Comparison of ENCODE assay signal across 12 cellular contexts in genomic region chr5:88888291-88888690, GRCh38. TPM values are rescaled to one million over a fixed set of nuclear protein-coding genes. Genes with fewer than 3 reads are reported as not detected.
DNase-seq lines count a peak whose midpoint lies in the region; ATAC-seq and TF ChIP-seq lines count a peak whose summit lies in the region.
"Had no signal": no experiment of that assay in that cellular context is flagged by ENCODE, and none has a peak within 500 bp of the region (broad histone marks: within the 10 kb centered on the region; RNA-seq: fewer than 3 reads in every experiment).

No MANE protein-coding gene starts in this region.

- no peak overlapping the region for H3K27ac Mint-ChIP-seq in neural progenitor cell
- H3K27ac Mint-ChIP-seq in activated naive CD4-positive, alpha-beta T cell treated with anti-CD3 and anti-CD28 coated beads for 36 hours, result no peak overlapping the region

- H3K4me2 ChIP-seq in SK-N-SH (no peak overlapping the region), neural progenitor cell (no peak overlapping the region)

- H3K4me1 ChIP-seq in SK-N-SH (ENCODE audit: control insufficient read depth in 1 of 2, insufficient read depth in 2 of 2, low read depth in 1 of 2, low read length in 1 of 2) (peaks cover 0 to 2% of the 10 kb centered on the region in 2 experiments; a peak in 2 of 4 replicates), neural progenitor cell (peaks cover 11% of the 10 kb centered on the region), upper lobe of left lung (peaks cover 3 to 24% (median 14%) of the 10 kb centered on the region in 4 donors)

- H3K9me3 ChIP-seq in SK-N-SH (no peaks in the 10 kb centered on the region), neural progenitor cell (ENCODE audit: low read depth) (no peaks in the 10 kb centered on the region), upper lobe of left lung (no peaks in the 10 kb centered on the region)
- H3K9me3 ChIP-seq: Caco-2 had no signal

- no peak for TF ChIP-seq POLR2A in upper lobe of left lung (IDR thresholded peaks at IDR 0.05)

- ATAC-seq in SK-N-SH treated with all-trans-retinoic acid at 6 μM for 48 hours (no peak), upper lobe of left lung (ENCODE audit: low FRiP score in 2 of 2) (no peak), sciatic nerve (no peak)
- ATAC-seq: activated CD4-positive, CD25-positive, alpha-beta regulatory T cell treated with anti-CD3 and anti-CD28 coated beads, Interleukin-2, amount 50 U/mL, for 24 hours had no signal

- H3K36me3 ChIP-seq in SK-N-SH (replicated peaks in 1 of 2; ENCODE audit: control insufficient read depth in 1 of 2, insufficient read depth in 2 of 2, low read length in 1 of 2) (no peaks in the 10 kb centered on the region), neural progenitor cell (no peaks in the 10 kb centered on the region), upper lobe of left lung (no peaks in the 10 kb centered on the region)

- no peaks in the 10 kb centered on the region for H3K79me2 ChIP-seq in SK-N-SH (ENCODE audit: insufficient read depth)
- no peaks in the 10 kb centered on the region for H3K79me2 ChIP-seq in neural progenitor cell (ENCODE audit: low read depth)

- H3K36me3 Mint-ChIP-seq in neural progenitor cell, result no peaks in the 10 kb centered on the region
- H3K36me3 Mint-ChIP-seq in activated naive CD4-positive, alpha-beta T cell treated with anti-CD3 and anti-CD28 coated beads for 36 hours (ENCODE audit: low read depth), result no peaks in the 10 kb centered on the region

- CTCF ChIA-PET in SK-N-SH (lab: Yijun Ruan, JAX), result no interaction called here
- CTCF ChIA-PET in activated naive CD4-positive, alpha-beta T cell treated with anti-CD3 and anti-CD28 coated beads for 36 hours (lab: Charles Lee), result no interaction called here

- H3K9me3 Mint-ChIP-seq in neural progenitor cell, result no peaks in the 10 kb centered on the region
- no peaks in the 10 kb centered on the region for H3K9me3 Mint-ChIP-seq in activated naive CD4-positive, alpha-beta T cell treated with anti-CD3 and anti-CD28 coated beads for 36 hours

- TF ChIP-seq CTCF in SK-N-SH (IDR thresholded peaks at IDR 0.05), result no peak
- TF ChIP-seq CTCF in neural progenitor cell (IDR thresholded peaks at IDR 0.05), result no peak
- TF ChIP-seq CTCF in upper lobe of left lung (IDR thresholded peaks at IDR 0.05), result no peak

- peaks cover 16% of the 10 kb centered on the region for H3K4me1 Mint-ChIP-seq in neural progenitor cell
- peaks cover 16% of the 10 kb centered on the region for H3K4me1 Mint-ChIP-seq in activated naive CD4-positive, alpha-beta T cell treated with anti-CD3 and anti-CD28 coated beads for 36 hours (ENCODE audit: low read depth)

- H3K27me3 ChIP-seq in SK-N-SH (ENCODE audit: insufficient read depth), result no peaks in the 10 kb centered on the region
- peaks cover 78% of the 10 kb centered on the region for H3K27me3 ChIP-seq in neural progenitor cell
- H3K27me3 ChIP-seq in upper lobe of left lung, result no peaks in the 10 kb centered on the region

- peaks cover 13% of the 10 kb centered on the region for H3K27me3 Mint-ChIP-seq in neural progenitor cell (ENCODE audit: insufficient read depth, low read depth)
- H3K27me3 Mint-ChIP-seq in activated naive CD4-positive, alpha-beta T cell treated with anti-CD3 and anti-CD28 coated beads for 36 hours (ENCODE audit: low read depth), result peaks cover 56% of the 10 kb centered on the region

- H3K4me3 ChIP-seq in SK-N-SH (ENCODE audit: low read depth in 2 of 2, low read length in 1 of 2), result no peak overlapping the region
- H3K4me3 ChIP-seq in neural progenitor cell, result no peak overlapping the region
- peak overlapping the region in 1 of 4 donors; percentile 63 for H3K4me3 ChIP-seq in upper lobe of left lung

- intact Hi-C loops in activated naive CD4-positive, alpha-beta T cell treated with anti-CD3 and anti-CD28 coated beads for 36 hours (cut with micrococcal nuclease), result loop anchor here (10.0 kb wide), 2 partner anchors 743 to 1587 kb away; partner anchors contain the start of genes MBLAC2 and POLR3G
- intact Hi-C loops in sciatic nerve (cut with DNase I), result no loop called here

- H3K9ac ChIP-seq in SK-N-SH (no peak overlapping the region), neural progenitor cell (no peak overlapping the region)

- TF ChIP-seq EP300 in SK-N-SH (IDR thresholded peaks at IDR 0.05; ENCODE audit: borderline replicate concordance in 1 of 2, low read depth in 1 of 2, low read length in 1 of 2) (no peak), upper lobe of left lung (IDR thresholded peaks at IDR 0.05) (no peak)

- POLR2A ChIA-PET in SK-N-SH (lab: Yijun Ruan, JAX), result no interaction called here

- no peak for TF ChIP-seq RAD21 in SK-N-SH (IDR thresholded peaks at IDR 0.05; ENCODE audit: low read length)

- H3K27ac ChIP-seq in SK-N-SH (ENCODE audit: low read depth in 2 of 2, low read length in 1 of 2) (no peak overlapping the region), caudate nucleus (ENCODE audit: low read depth, low read length) (peak overlapping the region; percentile 39), neural progenitor cell (no peak overlapping the region), upper lobe of left lung (peak overlapping the region in 3 of 4 donors; percentile 12 to 83 (median 81))

- peak overlapping the region; percentile 24 for H3K4me3 Mint-ChIP-seq in neural progenitor cell
- no peak overlapping the region for H3K4me3 Mint-ChIP-seq in activated naive CD4-positive, alpha-beta T cell treated with anti-CD3 and anti-CD28 coated beads for 36 hours

- H2AFZ ChIP-seq in SK-N-SH (ENCODE audit: low read depth) (0 out of 2 replicates have a peak overlapping the region, but pooled peaks have one; percentile 31), neural progenitor cell (replicated peaks) (no peak overlapping the region)

- H3F3A ChIP-seq in SK-N-SH (replicated peaks; ENCODE audit: insufficient read depth) (peaks cover 10% of the 10 kb centered on the region), neural progenitor cell (ENCODE audit: low read depth) (peaks cover 23% of the 10 kb centered on the region)

- H3K9me2 ChIP-seq in SK-N-SH, result no peaks in the 10 kb centered on the region

- DNase-seq in SK-N-SH (no peak), caudate nucleus (lab: John Stamatoyannopoulos, UW) (no peak), neural progenitor cell (ENCODE audit: low spot score) (no peak), upper lobe of left lung (no peak), NCI-H1694 (lab: John Stamatoyannopoulos, UW) (no peak), sciatic nerve (ENCODE audit: low spot score) (no peak)
- no peak for DNase-seq in activated naive CD4-positive, alpha-beta T cell treated with anti-CD3 and anti-CD28 coated beads for 36 hours
- DNase-seq: activated T-cell treated with anti-CD3 and anti-CD28 coated beads, Interleukin-2, amount 50 U/mL, for 48 hours; Caco-2; NCI-H2107 had no signal

- H4K20me1 ChIP-seq in SK-N-SH (ENCODE audit: insufficient read depth) (no peaks in the 10 kb centered on the region), neural progenitor cell (ENCODE audit: low read depth) (no peaks in the 10 kb centered on the region)

TF ChIP-seq in SK-N-SH, 30 proteins besides CTCF, POLR2A, EP300 and RAD21:
- TF ChIP-seq MEF2A (IDR thresholded peaks at IDR 0.05; ENCODE audit: borderline replicate concordance, low read depth) (no peak), TAF1 (IDR thresholded peaks at IDR 0.05; ENCODE audit: borderline replicate concordance, low read depth, low read length) (no peak), MXI1 (IDR thresholded peaks at IDR 0.05; ENCODE audit: low read depth, low read length) (no peak), NRF1 (IDR thresholded peaks at IDR 0.05; ENCODE audit: low read depth, low read length) (no peak), ZBTB33 (IDR thresholded peaks at IDR 0.05; ENCODE audit: borderline replicate concordance, low read depth) (no peak)

TF ChIP-seq in SK-N-SH treated with all-trans-retinoic acid at 6 μM for 48 hours, 23 proteins besides CTCF, POLR2A, EP300 and RAD21 (continues in another document):
- TF ChIP-seq ZFP3 (CRISPR knock-in tag; IDR thresholded peaks at IDR 0.05) (no peak), ZNF70 (CRISPR knock-in tag; IDR thresholded peaks at IDR 0.05) (no peak), ESRRG (CRISPR knock-in tag; IDR thresholded peaks at IDR 0.05) (no peak), ZNF565 (CRISPR knock-in tag; conservative IDR thresholded peaks at IDR 0.05; ENCODE audit: low read depth) (no peak), SNAI2 (CRISPR knock-in tag; IDR thresholded peaks at IDR 0.05) (no peak), PPARA (CRISPR knock-in tag; IDR thresholded peaks at IDR 0.05; ENCODE audit: borderline replicate concordance) (no peak)
- TF ChIP-seq, protein P1, sequence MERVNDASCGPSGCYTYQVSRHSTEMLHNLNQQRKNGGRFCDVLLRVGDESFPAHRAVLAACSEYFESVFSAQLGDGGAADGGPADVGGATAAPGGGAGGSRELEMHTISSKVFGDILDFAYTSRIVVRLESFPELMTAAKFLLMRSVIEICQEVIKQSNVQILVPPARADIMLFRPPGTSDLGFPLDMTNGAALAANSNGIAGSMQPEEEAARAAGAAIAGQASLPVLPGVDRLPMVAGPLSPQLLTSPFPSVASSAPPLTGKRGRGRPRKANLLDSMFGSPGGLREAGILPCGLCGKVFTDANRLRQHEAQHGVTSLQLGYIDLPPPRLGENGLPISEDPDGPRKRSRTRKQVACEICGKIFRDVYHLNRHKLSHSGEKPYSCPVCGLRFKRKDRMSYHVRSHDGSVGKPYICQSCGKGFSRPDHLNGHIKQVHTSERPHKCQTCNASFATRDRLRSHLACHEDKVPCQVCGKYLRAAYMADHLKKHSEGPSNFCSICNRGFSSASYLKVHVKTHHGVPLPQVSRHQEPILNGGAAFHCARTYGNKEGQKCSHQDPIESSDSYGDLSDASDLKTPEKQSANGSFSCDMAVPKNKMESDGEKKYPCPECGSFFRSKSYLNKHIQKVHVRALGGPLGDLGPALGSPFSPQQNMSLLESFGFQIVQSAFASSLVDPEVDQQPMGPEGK (CRISPR knock-in tag; IDR thresholded peaks at IDR 0.05; ENCODE audit: borderline replicate concordance), result no peak

RNA-seq across cellular contexts. Expression of gene MEF2C, which starts 5.3 kb away (rescaled TPM):
- polyA plus RNA-seq in SK-N-SH (2012; rRNA removed), result 0.93 and 1.2 TPM in 2 replicates
- 1.4 and 1.6 TPM in 2 replicates for polyA plus RNA-seq in SK-N-SH (2012; cell fraction: cytosol; rRNA removed)
- polyA plus RNA-seq in SK-N-SH (2012; cell fraction: nucleus; rRNA removed), result 1.0 and 1.2 TPM in 2 replicates
- total RNA-seq in neural progenitor cell (ENCODE audit: low replicate concordance) (0.26 and 0.68 TPM in 2 replicates), upper lobe of left lung (10 to 100 TPM; 20.5 to 46.2 (median 35.8) TPM), sciatic nerve (97.3 TPM)
- total RNA-seq in activated naive CD4-positive, alpha-beta T cell treated with anti-CD3 and anti-CD28 coated beads for 36 hours, result not detected

Comparison
In these comparisons a context has a peak if more than half of its experiments do, and no peak if none do; other contexts are left out.
1. H3K27ac ChIP-seq: peak in caudate nucleus (single experiment) and upper lobe of left lung (3 of 4); none in SK-N-SH (0 of 2) and neural progenitor cell (single experiment).
2. RNA of gene MEF2C, which starts 5.3 kb away (total RNA-seq): 97.3 TPM in sciatic nerve (single experiment) and 20.5 to 46.2 TPM in upper lobe of left lung; 0.26 to 0.68 TPM in neural progenitor cell and not detected in activated naive CD4-positive, alpha-beta T cell treated with anti-CD3 and anti-CD28 coated beads for 36 hours; every median in the first group is over 10 times any median in the second.